In the genomic region with DNA sequence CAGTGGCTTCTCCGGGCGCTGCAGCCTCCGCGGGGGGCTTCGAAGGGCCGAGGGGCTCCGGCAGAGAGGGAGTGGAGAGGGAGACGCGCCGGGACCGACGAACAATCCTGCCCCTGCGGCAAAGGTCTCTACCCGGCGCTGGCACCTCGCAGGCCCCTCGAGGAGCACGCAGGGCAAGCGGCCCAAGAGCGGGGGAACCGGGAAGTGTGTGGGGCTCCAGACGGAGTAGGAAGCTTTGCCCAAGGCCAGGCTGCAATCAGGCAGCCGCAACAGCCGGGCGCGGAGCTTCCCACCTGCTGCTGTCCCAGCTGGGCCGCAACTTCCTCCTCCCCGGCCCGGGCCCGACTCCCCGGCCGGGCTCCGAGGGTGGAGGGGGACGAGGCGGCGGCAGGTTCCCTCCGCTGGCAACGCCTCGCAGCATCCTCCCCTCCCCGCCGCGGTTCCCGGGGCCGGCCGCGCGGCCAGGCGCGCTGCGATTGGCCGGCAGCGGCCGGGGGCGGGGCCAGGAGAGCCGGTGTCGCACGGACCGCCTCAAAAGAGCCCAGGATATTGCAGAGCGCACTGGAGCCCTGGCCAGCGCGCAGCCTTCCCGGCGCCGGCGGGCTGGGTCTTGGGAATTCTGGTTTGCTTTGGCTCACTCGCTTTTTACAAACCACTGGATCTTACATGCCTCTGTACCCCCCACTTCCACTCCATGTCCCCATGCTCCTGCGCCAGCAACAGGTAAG, we compare ENCODE assay signal across 8 cellular contexts. TPM values are rescaled to one million over a fixed set of nuclear protein-coding genes. Genes with fewer than 3 reads are reported as not detected.
DNase-seq lines count a peak whose midpoint lies in the region; ATAC-seq and TF ChIP-seq lines count a peak whose summit lies in the region.

A gene (plus strand): TSS at position 554 of the 728 bp plus-strand sequence. CDS start 5,508 bp downstream, outside the sequence.

- peak; percentile 4 for DNase-seq in AG09309 (ENCODE audit: low read depth)
- peak; percentile 84 for DNase-seq in NCI-H2171 treated with DMSO at 0.1 percent for 48 hours (lab: John Stamatoyannopoulos, UW)
- peak; percentile 79 for DNase-seq in activated CD4-positive, alpha-beta T cell treated with anti-CD3 and anti-CD28 coated beads for 36 hours
- DNase-seq in lung microvascular endothelial cell (ENCODE audit: low read depth in 2 of 2): peak; percentile 70 to 86
- peak; percentile 17 for DNase-seq in stimulated activated CD8-positive, alpha-beta memory T cell treated with anti-CD3 and anti-CD28 coated beads, Interleukin-12 subunit alpha, Interleukin-12 subunit beta, amount 100 ng/mL, for 4 hours (ENCODE audit: low read depth)

- peak within 1 kb of the TSS; percentile 71 for H3K4me3 Mint-ChIP-seq in activated CD4-positive, alpha-beta T cell treated with anti-CD3 and anti-CD28 coated beads for 36 hours

- no peaks in the 10 kb centered on the region for H3K9me3 ChIP-seq in endocrine pancreas (ENCODE audit: control insufficient read depth, low read length)

- H3K36me3 Mint-ChIP-seq in activated CD4-positive, alpha-beta T cell treated with anti-CD3 and anti-CD28 coated beads for 36 hours (ENCODE audit: low read depth): no peaks in the 10 kb centered on the region

- no peaks in the 10 kb centered on the region for H3K9me3 Mint-ChIP-seq in activated CD4-positive, alpha-beta T cell treated with anti-CD3 and anti-CD28 coated beads for 36 hours (ENCODE audit: low read depth)

- CTCF ChIA-PET in activated CD4-positive, alpha-beta T cell treated with anti-CD3 and anti-CD28 coated beads for 36 hours (lab: Charles Lee): no interaction called here

- TF ChIP-seq CTCF in AG09309 (IDR thresholded peaks at IDR 0.05; ENCODE audit: control insufficient read depth, insufficient read depth, low read depth, low read length, missing control alignments): no peak

- no peaks in the 10 kb centered on the region for H3K36me3 ChIP-seq in endocrine pancreas (ENCODE audit: control insufficient read depth, insufficient read depth, low read length)

- H3K4me1 Mint-ChIP-seq in activated CD4-positive, alpha-beta T cell treated with anti-CD3 and anti-CD28 coated beads for 36 hours: peaks cover 14% of the 10 kb centered on the region

- no peaks in the 10 kb centered on the region for H3K27me3 ChIP-seq in endocrine pancreas (ENCODE audit: control insufficient read depth, insufficient read depth, low read length)

- intact Hi-C loops in activated CD4-positive, alpha-beta T cell treated with anti-CD3 and anti-CD28 coated beads for 36 hours (cut with DNase I, micrococcal nuclease): loop anchor here in 1 of 2 experiments (2.0 to 10.0 kb wide), 2 partner anchors 456 to 600 kb away; no protein-coding TSS in a partner anchor

- peak; percentile 97 for ATAC-seq in GM18909 (IDR thresholded peaks at IDR 0.05; ENCODE audit: poor library complexity, unreplicated experiment)
- peak; percentile 98 for ATAC-seq in HG03097 (IDR thresholded peaks at IDR 0.05; ENCODE audit: low FRiP score, unreplicated experiment)
- peak; percentile 95 for ATAC-seq in activated CD4-positive, alpha-beta T cell treated with anti-CD3 and anti-CD28 coated beads for 36 hours

- POLR2A ChIA-PET in activated CD4-positive, alpha-beta T cell treated with anti-CD3 and anti-CD28 coated beads for 36 hours (lab: Charles Lee): no interaction called here

- H3K9ac ChIP-seq in endocrine pancreas (ENCODE audit: control insufficient read depth, insufficient read depth, low read length): peak within 1 kb of the TSS; percentile 82

- H3K27me3 Mint-ChIP-seq in activated CD4-positive, alpha-beta T cell treated with anti-CD3 and anti-CD28 coated beads for 36 hours: peaks cover 65% of the 10 kb centered on the region

- peak within 1 kb of the TSS; percentile 32 for H3K27ac Mint-ChIP-seq in activated CD4-positive, alpha-beta T cell treated with anti-CD3 and anti-CD28 coated beads for 36 hours

- H3K4me3 ChIP-seq in AG09309 (ENCODE audit: control insufficient read depth, low read depth, low read length): peak within 1 kb of the TSS; percentile 60
- peak within 1 kb of the TSS; percentile 90 for H3K4me3 ChIP-seq in endocrine pancreas (ENCODE audit: control insufficient read depth, insufficient read depth, low read length)

- H3K4me1 ChIP-seq in endocrine pancreas (ENCODE audit: control insufficient read depth, insufficient read depth, low read length): peaks cover 34% of the 10 kb centered on the region

RNA-seq across cellular contexts. Expression of the gene that starts here (rescaled TPM):
- not detected for total RNA-seq in activated CD4-positive, alpha-beta T cell treated with anti-CD3 and anti-CD28 coated beads for 36 hours
- total RNA-seq in lung microvascular endothelial cell: 0.79 and 3.5 TPM in 2 replicates

Comparison
In these comparisons a context has a peak if more than half of its experiments do, and no peak if none do; other contexts are left out.
1. Peak in every context shown above with its lines: DNase-seq, ATAC-seq and H3K4me3 ChIP-seq.
2. Peak in DNase-seq and ATAC-seq in activated CD4-positive, alpha-beta T cell treated with anti-CD3 and anti-CD28 coated beads for 36 hours; RNA of the gene not detected or under 1 TPM.
3. DNase-seq: peak in every context shown above with its lines; median percentile 84 in NCI-H2171 treated with DMSO at 0.1 percent for 48 hours; 79 in activated CD4-positive, alpha-beta T cell treated with anti-CD3 and anti-CD28 coated beads for 36 hours; 78 in lung microvascular endothelial cell; 17 in stimulated activated CD8-positive, alpha-beta memory T cell treated with anti-CD3 and anti-CD28 coated beads, Interleukin-12 subunit alpha, Interleukin-12 subunit beta, amount 100 ng/mL, for 4 hours; 4 in AG09309.